ENCODE assay signal across 13 cellular contexts in genomic region chr1:60984066-60984799, GRCh38.
DNase-seq lines count a peak whose midpoint lies in the region; ATAC-seq, FAIRE-seq and TF ChIP-seq lines count a peak whose summit lies in the region.
"Had no signal": no experiment of that assay in that cellular context is flagged by ENCODE, and none has a peak within 500 bp of the region (broad histone marks: within the 10 kb centered on the region; RNA-seq: fewer than 3 reads in every experiment).

No MANE protein-coding gene starts in this region.

- TF ChIP-seq CTCF in GM23338 (conservative IDR thresholded peaks at IDR 0.05; ENCODE audit: low read depth in 2 of 2): no peak
- no peak for TF ChIP-seq CTCF in brain (conservative IDR thresholded peaks at IDR 0.05)

- H3K9me3 Mint-ChIP-seq in GM23338: no peaks in the 10 kb centered on the region
- peaks cover 0 to 2% (median 0%) of the 10 kb centered on the region in 5 experiments for H3K9me3 Mint-ChIP-seq in brain
- H3K9me3 Mint-ChIP-seq: CD8-positive, alpha-beta memory T cell; WTC11 had no signal

- H3K4me2 ChIP-seq in GM23338: no peak overlapping the region

- no peaks in the 10 kb centered on the region for H3K4me1 ChIP-seq in GM23338 (ENCODE audit: insufficient read depth)
- H3K4me1 ChIP-seq: Peyer's patch had no signal

- H3K4me3 ChIP-seq in GM23338 (no peak overlapping the region), skeletal muscle cell (ENCODE audit: low read depth, low read length) (no peak overlapping the region)
- H3K4me3 ChIP-seq: Peyer's patch had no signal

- H3K27me3 ChIP-seq in GM23338 (ENCODE audit: insufficient read depth): no peaks in the 10 kb centered on the region
- H3K27me3 ChIP-seq: Peyer's patch had no signal

- intact Hi-C loops in left ventricle myocardium superior (cut with micrococcal nuclease): no loop called here

- H2AFZ ChIP-seq in GM23338: peak overlapping the region; percentile 63; the same call in 1 of the 2 replicates

- H3K36me3 Mint-ChIP-seq in GM23338 (ENCODE audit: low read depth): no peaks in the 10 kb centered on the region
- H3K36me3 Mint-ChIP-seq in brain: no peaks in the 10 kb centered on the region
- H3K36me3 Mint-ChIP-seq: CD8-positive, alpha-beta memory T cell; WTC11 had no signal

- H4K20me1 ChIP-seq in GM23338 (replicated peaks; ENCODE audit: insufficient read depth): no peaks in the 10 kb centered on the region

- H3K27ac ChIP-seq in GM23338 (ENCODE audit: low read depth): no peak overlapping the region

- no peaks in the 10 kb centered on the region for H3K27me3 Mint-ChIP-seq in GM23338 (ENCODE audit: insufficient read depth, low read depth, poor library complexity)
- H3K27me3 Mint-ChIP-seq in brain: peaks cover 3% of the 10 kb centered on the region
- H3K27me3 Mint-ChIP-seq: CD8-positive, alpha-beta memory T cell had no signal

- DNase-seq in GM23338 (ENCODE audit: low spot score): no peak
- peak; percentile 63 for DNase-seq in left ventricle myocardium superior
- DNase-seq in skeletal muscle cell (ENCODE audit: low read depth): peak; percentile 66
- DNase-seq in NCI-H1105 (lab: John Stamatoyannopoulos, UW): no peak
- DNase-seq in RCC 7860 (ENCODE audit: low spot score): no peak
- DNase-seq: activated gamma-delta T cell; CD8-positive, alpha-beta memory T cell; NCI-H1930; Peyer's patch had no signal

- ATAC-seq in GM23338 (no peak), left ventricle myocardium superior (peak; percentile 82), GM18909 (IDR thresholded peaks at IDR 0.05; ENCODE audit: poor library complexity, unreplicated experiment) (no peak), GM21528 (IDR thresholded peaks at IDR 0.05; ENCODE audit: low FRiP score, unreplicated experiment) (no peak)
- ATAC-seq: WTC11 had no signal

- H3K36me3 ChIP-seq in GM23338 (ENCODE audit: insufficient read depth): no peaks in the 10 kb centered on the region
- H3K36me3 ChIP-seq: Peyer's patch had no signal

- H3F3A ChIP-seq in GM23338 (replicated peaks; ENCODE audit: low read depth): no peaks in the 10 kb centered on the region

- H3K4me1 Mint-ChIP-seq in GM23338 (no peaks in the 10 kb centered on the region; the same call in 2 of the 3 replicates), brain (peaks cover 31% of the 10 kb centered on the region)
- H3K4me1 Mint-ChIP-seq: WTC11 had no signal

- H3K9me2 ChIP-seq in GM23338 (ENCODE audit: insufficient read depth): no peaks in the 10 kb centered on the region

- H3K27ac Mint-ChIP-seq in GM23338 (no peak overlapping the region), brain (peak overlapping the region in 3 of 5 experiments; percentile 1 to 51 (median 35))
- H3K27ac Mint-ChIP-seq: WTC11 had no signal

- H3K4me3 Mint-ChIP-seq in GM23338: no peak overlapping the region
- no peak overlapping the region for H3K4me3 Mint-ChIP-seq in brain
- H3K4me3 Mint-ChIP-seq: WTC11 had no signal

- no peaks in the 10 kb centered on the region for H3K79me2 ChIP-seq in GM23338 (replicated peaks; ENCODE audit: insufficient read depth)

- FAIRE-seq in RCC 7860 (lab: Jason Lieb, UNC): no peak

TF ChIP-seq in GM23338, 12 proteins besides CTCF, POLR2A, EP300 and RAD21 (continues in another document):
- TF ChIP-seq POLR2AphosphoS5 (IDR thresholded peaks at IDR 0.05; ENCODE audit: low read depth) (no peak), JUNB (IDR thresholded peaks at IDR 0.05; ENCODE audit: unreplicated experiment) (no peak), REST (IDR thresholded peaks at IDR 0.05; ENCODE audit: unreplicated experiment) (no peak), ZNF114 (CRISPR knock-in tag; IDR thresholded peaks at IDR 0.05) (no peak), EZH2 (IDR thresholded peaks at IDR 0.05; ENCODE audit: low read depth, unreplicated experiment) (no peak), ZNF331 (CRISPR knock-in tag; IDR thresholded peaks at IDR 0.05; ENCODE audit: low read depth) (no peak), ZNF462 (CRISPR knock-in tag; IDR thresholded peaks at IDR 0.05) (no peak)

Comparison
In these comparisons a context has a peak if more than half of its experiments do, and no peak if none do; other contexts are left out.
1. DNase-seq: peak in left ventricle myocardium superior (single experiment) and skeletal muscle cell (single experiment); none in GM23338 (single experiment), NCI-H1105 (single experiment) and RCC 7860 (single experiment).